In genomic region chr16:2436110-2436509, GRCh38 we compare ENCODE assay signal across 16 cellular contexts. TPM values are rescaled to one million over a fixed set of nuclear protein-coding genes. Genes with fewer than 3 reads are reported as not detected.
DNase-seq lines count a peak whose midpoint lies in the region; FAIRE-seq and TF ChIP-seq lines count a peak whose summit lies in the region.
"Had no signal": no experiment of that assay in that cellular context is flagged by ENCODE, and none has a peak within 500 bp of the region (broad histone marks: within the 10 kb centered on the region; RNA-seq: fewer than 3 reads in every experiment).

No MANE protein-coding gene starts in this region.

- no peak overlapping the region for H3K27ac Mint-ChIP-seq in activated naive CD4-positive, alpha-beta T cell treated with anti-CD3 and anti-CD28 coated beads, Interleukin-2, amount 10 ng/mL, durations not matched to agents 7 days and 5 days
- H3K27ac Mint-ChIP-seq: GM23338 had no signal

- H3K27me3 ChIP-seq in BLaER1 treated with 17β-estradiol and CSF1 and Interleukin-3, amounts not matched to agents 10 nM and 100 nM = no peaks in the 10 kb centered on the region
- H3K27me3 ChIP-seq in bronchial epithelial cell (ENCODE audit: control insufficient read depth, insufficient read depth, low read length) = no peaks in the 10 kb centered on the region
- H3K27me3 ChIP-seq: BE2C had no signal

- peaks cover 44% of the 10 kb centered on the region for H3K4me1 Mint-ChIP-seq in activated naive CD4-positive, alpha-beta T cell treated with anti-CD3 and anti-CD28 coated beads, Interleukin-2, amount 10 ng/mL, durations not matched to agents 7 days and 5 days
- H3K4me1 Mint-ChIP-seq: GM23338 had no signal

- H3K9ac ChIP-seq in BLaER1 treated with 17β-estradiol and CSF1 and Interleukin-3, amounts not matched to agents 10 nM and 100 nM = peak overlapping the region in 6 of 11 experiments; percentile 21 to 52 (median 28); a peak in 6 of 22 replicates
- no peak overlapping the region for H3K9ac ChIP-seq in kidney (ENCODE audit: low read length in 2 of 2)

- DNase-seq in bronchial epithelial cell (ENCODE audit: low read depth) (peak; percentile 65), posterior vena cava (ENCODE audit: low spot score) (peak; percentile 32), erythroblast (lab: John Stamatoyannopoulos, UW) (no peak), kidney (no peak), hepatic stellate cell (ENCODE audit: low spot score) (no peak)
- no peak for DNase-seq in activated naive CD4-positive, alpha-beta T cell treated with anti-CD3 and anti-CD28 coated beads, Interleukin-2, amount 10 ng/mL, durations not matched to agents 7 days and 5 days
- DNase-seq: BE2C, Caco-2, DND-41, GDM1, H7 had no signal

- no peak for FAIRE-seq in bronchial epithelial cell (lab: Jason Lieb, UNC)
- FAIRE-seq in kidney (lab: Jason Lieb, UNC) = no peak
- FAIRE-seq: A204.1, GM12892 had no signal

- no peaks in the 10 kb centered on the region for H3K9me3 Mint-ChIP-seq in activated naive CD4-positive, alpha-beta T cell treated with anti-CD3 and anti-CD28 coated beads, Interleukin-2, amount 10 ng/mL, durations not matched to agents 7 days and 5 days
- H3K9me3 Mint-ChIP-seq: CD8-positive, alpha-beta memory T cell; GM23338 had no signal

- H3K4me1 ChIP-seq in BLaER1 treated with 17β-estradiol and CSF1 and Interleukin-3, amounts not matched to agents 10 nM and 100 nM = peaks cover 6 to 62% (median 51%) of the 10 kb centered on the region in 10 experiments; a peak in 19 of 20 replicates
- H3K4me1 ChIP-seq in kidney (ENCODE audit: control insufficient read depth in 1 of 2, insufficient read depth in 1 of 2, low read depth in 1 of 2, low read length in 2 of 2) = no peaks in the 10 kb centered on the region
- H3K4me1 ChIP-seq: BE2C, Caco-2 had no signal

- H3K4me3 ChIP-seq in BLaER1 treated with 17β-estradiol and CSF1 and Interleukin-3, amounts not matched to agents 10 nM and 100 nM = no peak overlapping the region
- H3K4me3 ChIP-seq in bronchial epithelial cell (ENCODE audit: low read depth, low read length) (no peak overlapping the region), kidney (ENCODE audit: low read length in 2 of 2) (no peak overlapping the region)
- H3K4me3 ChIP-seq: GM23338 had no signal

- no peaks in the 10 kb centered on the region for H3K9me3 ChIP-seq in BLaER1 treated with 17β-estradiol and CSF1 and Interleukin-3, amounts not matched to agents 10 nM and 100 nM (replicated peaks in 1 of 11)
- H3K9me3 ChIP-seq in kidney (ENCODE audit: control insufficient read depth in 1 of 2, low read length in 2 of 2) = no peaks in the 10 kb centered on the region
- H3K9me3 ChIP-seq: BE2C, Caco-2 had no signal

- H3K27ac ChIP-seq in BLaER1 treated with 17β-estradiol and CSF1 and Interleukin-3, amounts not matched to agents 10 nM and 100 nM = no peak overlapping the region
- no peak overlapping the region for H3K27ac ChIP-seq in kidney (ENCODE audit: low read depth in 2 of 2, low read length in 2 of 2)

- peaks cover 47 to 100% (median 98%) of the 10 kb centered on the region in 11 experiments for H3K36me3 ChIP-seq in BLaER1 treated with 17β-estradiol and CSF1 and Interleukin-3, amounts not matched to agents 10 nM and 100 nM
- H3K36me3 ChIP-seq in bronchial epithelial cell (ENCODE audit: control insufficient read depth, insufficient read depth, low read length) (peaks cover 21% of the 10 kb centered on the region), kidney (ENCODE audit: control insufficient read depth in 1 of 2, insufficient read depth in 2 of 2, low read length in 2 of 2) (peaks cover 0 to 6% of the 10 kb centered on the region in 2 donors)

- peaks cover 0 to 94% (median 62%) of the 10 kb centered on the region in 11 experiments; a peak in 18 of 22 replicates for H4K20me1 ChIP-seq in BLaER1 treated with 17β-estradiol and CSF1 and Interleukin-3, amounts not matched to agents 10 nM and 100 nM

- peak overlapping the region in 3 of 11 experiments; percentile 10 to 39 (median 31); a peak in 1 of 22 replicates for H3K4me2 ChIP-seq in BLaER1 treated with 17β-estradiol and CSF1 and Interleukin-3, amounts not matched to agents 10 nM and 100 nM
- H3K4me2 ChIP-seq: GM23338 had no signal

- intact Hi-C loops in posterior vena cava (cut with DNase I) (loop anchor here in 1 of 2 donors (1.0 to 10.0 kb wide), 2 partner anchors 26 to 59 kb away; no protein-coding TSS in a partner anchor), kidney (cut with DNase I) (no loop called here)

- TF ChIP-seq POLR2A in erythroblast (IDR thresholded peaks at IDR 0.05; ENCODE audit: low read length) = no peak

- no peak overlapping the region for H3K4me3 Mint-ChIP-seq in activated naive CD4-positive, alpha-beta T cell treated with anti-CD3 and anti-CD28 coated beads, Interleukin-2, amount 10 ng/mL, durations not matched to agents 7 days and 5 days
- H3K4me3 Mint-ChIP-seq: GM23338 had no signal

- TF ChIP-seq CTCF in bronchial epithelial cell (IDR thresholded peaks at IDR 0.05; ENCODE audit: insufficient read depth, low read length, severe bottlenecking) = no peak
- TF ChIP-seq CTCF in kidney (IDR thresholded peaks at IDR 0.05; ENCODE audit: borderline replicate concordance, extremely low read depth, insufficient read depth) = no peak

- no peaks in the 10 kb centered on the region for H3K27me3 Mint-ChIP-seq in activated naive CD4-positive, alpha-beta T cell treated with anti-CD3 and anti-CD28 coated beads, Interleukin-2, amount 10 ng/mL, durations not matched to agents 7 days and 5 days
- H3K27me3 Mint-ChIP-seq: CD8-positive, alpha-beta memory T cell had no signal

- CTCF ChIA-PET in activated naive CD4-positive, alpha-beta T cell treated with anti-CD3 and anti-CD28 coated beads, Interleukin-2, amount 10 ng/mL, durations not matched to agents 7 days and 5 days (lab: Charles Lee) = no interaction called here

- peaks cover 66% of the 10 kb centered on the region for H3K36me3 Mint-ChIP-seq in activated naive CD4-positive, alpha-beta T cell treated with anti-CD3 and anti-CD28 coated beads, Interleukin-2, amount 10 ng/mL, durations not matched to agents 7 days and 5 days

RNA-seq across cellular contexts. Expression of gene CCNF, which starts 6.9 kb away (rescaled TPM):
- total RNA-seq in bronchial epithelial cell (3.9 and 5.4 TPM in 2 replicates), posterior vena cava (1 to 10 TPM in 1 of 2 donors, under 1 TPM in 1; 0.81 to 1.3 TPM), kidney (2.9 TPM)
- polyA plus RNA-seq in kidney (ENCODE audit: insufficient read depth, low read depth, low replicate concordance) = 0.77 TPM

RNA-seq across cellular contexts. Expression of gene TEDC2, which starts 23.8 kb away (rescaled TPM):
- total RNA-seq in bronchial epithelial cell (0.53 and 0.64 TPM in 2 replicates), posterior vena cava (under 1 TPM in 1 of 2 donors, not detected in 1; 0.86 TPM), kidney (1.4 TPM)
- polyA plus RNA-seq in kidney (ENCODE audit: insufficient read depth, low read depth, low replicate concordance) = 1.7 TPM

RNA-seq across cellular contexts. Expression of gene NTN3, which starts 35.0 kb away (rescaled TPM):
- total RNA-seq in bronchial epithelial cell (under 0.01 TPM in 1 of 2 replicates, not detected in the other), posterior vena cava (under 1 TPM in 1 of 2 donors, not detected in 1; 0.29 TPM), kidney (0.28 TPM)
- polyA plus RNA-seq in kidney (ENCODE audit: insufficient read depth, low read depth, low replicate concordance) = not detected
- total RNA-seq: CD8-positive, alpha-beta memory T cell had no signal
- polyA plus RNA-seq: CD8-positive, alpha-beta memory T cell had no signal

RNA-seq across cellular contexts. Expression of gene TBC1D24, which starts 38.8 kb away (rescaled TPM):
- total RNA-seq in bronchial epithelial cell (4.7 and 5.4 TPM in 2 replicates), posterior vena cava (10 to 100 TPM; 11.4 to 13.3 TPM), kidney (25.7 TPM)
- polyA plus RNA-seq in kidney (ENCODE audit: insufficient read depth, low read depth, low replicate concordance) = 23.9 TPM

Comparison
In these comparisons a context has a peak if more than half of its experiments do, and no peak if none do; other contexts are left out.
1. H3K9ac ChIP-seq: peak in BLaER1 treated with 17β-estradiol and CSF1 and Interleukin-3, amounts not matched to agents 10 nM and 100 nM (6 of 11); none in kidney (0 of 2).
2. DNase-seq: peak in bronchial epithelial cell (single experiment) and posterior vena cava (single experiment); none in erythroblast (0 of 2), kidney (single experiment), activated naive CD4-positive, alpha-beta T cell treated with anti-CD3 and anti-CD28 coated beads, Interleukin-2, amount 10 ng/mL, durations not matched to agents 7 days and 5 days (single experiment) and hepatic stellate cell (single experiment).